8 cellular contexts compared by ENCODE assay signal in the genomic region with DNA sequence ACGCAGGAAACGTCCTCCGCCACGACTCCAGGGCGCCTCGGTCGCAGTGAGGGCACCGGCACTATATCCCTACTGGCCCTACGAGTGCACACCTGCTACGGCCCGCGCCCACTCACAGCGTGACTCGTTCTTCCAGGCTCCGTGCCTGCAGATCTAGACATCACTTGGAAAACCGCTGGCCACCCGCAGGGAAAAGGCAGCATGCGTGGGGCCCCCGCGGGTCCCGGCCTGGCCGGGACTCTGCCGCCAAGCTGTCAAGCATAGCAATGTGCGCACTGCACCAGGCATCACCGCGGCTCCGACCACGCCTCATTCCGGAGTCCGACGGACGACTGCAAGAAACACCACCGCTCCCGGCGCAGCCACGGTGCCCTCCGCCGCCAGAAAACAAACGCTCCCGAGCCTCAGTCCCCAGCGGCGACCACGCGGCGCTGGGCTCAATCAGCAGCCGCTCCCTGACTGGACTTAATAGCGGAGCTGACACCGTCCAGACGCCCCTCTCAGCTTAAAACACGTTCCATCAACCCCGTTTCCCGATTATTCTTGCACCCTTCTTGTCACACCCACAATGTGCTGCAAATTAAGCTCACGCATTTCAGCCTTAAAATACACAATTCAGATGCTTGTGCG. TPM values are rescaled to one million over a fixed set of nuclear protein-coding genes. Genes with fewer than 3 reads are reported as not detected.
A peak's percentile ranks its signal among the peaks of the same experiment; 100 is the strongest.
DNase-seq lines count a peak whose midpoint lies in the region; ATAC-seq and TF ChIP-seq lines count a peak whose summit lies in the region.

No MANE protein-coding gene starts in this region.

- H3K27me3 ChIP-seq in duodenal mucosa (ENCODE audit: control insufficient read depth in 1 of 2, insufficient read depth in 2 of 2, low read length in 2 of 2) (no peaks in the 10 kb centered on the region), lung (ENCODE audit: control insufficient read depth, insufficient read depth) (no peaks in the 10 kb centered on the region)

- H3K4me1 ChIP-seq in duodenal mucosa (ENCODE audit: control insufficient read depth in 1 of 2, insufficient read depth in 2 of 2, low read length in 2 of 2) (peaks cover 9 to 16% of the 10 kb centered on the region in 2 donors), lung (ENCODE audit: control insufficient read depth in 2 of 2, insufficient read depth in 2 of 2, low read length in 2 of 2) (no peaks in the 10 kb centered on the region)

- TF ChIP-seq CTCF in VCaP (conservative IDR thresholded peaks at IDR 0.05) (0 out of 2 replicates have a peak, but pooled peaks have one; percentile 10), lung (IDR thresholded peaks at IDR 0.05; ENCODE audit: control extremely low read depth, extremely low read depth) (no peak)

- peak; percentile 63 for DNase-seq in EH (ENCODE audit: low read depth)
- peak; percentile 52 for DNase-seq in HuH-7 (ENCODE audit: low spot score)
- peak; percentile 59 for DNase-seq in lung (ENCODE audit: low spot score)
- peak; percentile 21 for DNase-seq in stimulated activated naive CD4-positive, alpha-beta T cell treated with Interleukin-2 at 50 U/mL for 16 hours (lab: John Stamatoyannopoulos, UW)
- no peak for DNase-seq in MV-4-11 (lab: John Stamatoyannopoulos, UW)

- ATAC-seq in GM21447 (IDR thresholded peaks at IDR 0.05; ENCODE audit: unreplicated experiment) (peak; percentile 53), lung (ENCODE audit: insufficient read depth, low FRiP score) (peak; percentile 22)

- no peaks in the 10 kb centered on the region for H3K9me3 ChIP-seq in duodenal mucosa (ENCODE audit: control insufficient read depth in 1 of 2, low read length in 2 of 2)
- no peaks in the 10 kb centered on the region for H3K9me3 ChIP-seq in lung (ENCODE audit: control insufficient read depth in 2 of 2, insufficient read depth in 1 of 2, low read length in 1 of 2)

- no peaks in the 10 kb centered on the region for H3K36me3 ChIP-seq in duodenal mucosa (ENCODE audit: control insufficient read depth in 1 of 2, insufficient read depth in 2 of 2, low read length in 2 of 2)
- H3K36me3 ChIP-seq in lung (ENCODE audit: control insufficient read depth in 2 of 2, insufficient read depth in 2 of 2, low read length in 2 of 2) = no peaks in the 10 kb centered on the region

- H3K9ac ChIP-seq in duodenal mucosa (ENCODE audit: low read depth in 1 of 2, low read length in 2 of 2) = peak overlapping the region; percentile 68 to 72

- H3K27ac ChIP-seq in VCaP (peak overlapping the region; percentile 92), duodenal mucosa (ENCODE audit: low read depth, low read length) (peak overlapping the region; percentile 5), lung (ENCODE audit: low read depth in 1 of 2, low read length in 1 of 2) (peak overlapping the region; percentile 63 to 97)

- peak overlapping the region; percentile 86 to 96 for H3K4me3 ChIP-seq in duodenal mucosa (ENCODE audit: low read depth in 1 of 2, low read length in 2 of 2)
- peak overlapping the region; percentile 94 for H3K4me3 ChIP-seq in lung

- 0 to 1% methylated on average over 54 of the region's 54 CpGs for WGBS in lung, 2 donors

RNA-seq across cellular contexts. Expression of gene CYFIP1, which starts 1.0 kb away (rescaled TPM):
- total RNA-seq in lung = 100 to 1,000 TPM; 108 to 136 TPM
- polyA plus RNA-seq in lung = 10 to 100 TPM; 27.0 to 65.5 TPM

Comparison
In these comparisons a context has a peak if more than half of its experiments do, and no peak if none do; other contexts are left out.
1. H3K27ac ChIP-seq: peak in every context shown above with its lines; median percentile 92 in VCaP; 80 in lung; 5 in duodenal mucosa.